In genomic region chr1:162072770-162073169, GRCh38 we compare ENCODE assay signal across 32 cellular contexts. TPM values are rescaled to one million over a fixed set of nuclear protein-coding genes. Genes with fewer than 3 reads are reported as not detected.
DNase-seq lines count a peak whose midpoint lies in the region; TF ChIP-seq lines count a peak whose summit lies in the region.
"Had no signal": no experiment of that assay in that cellular context is flagged by ENCODE, and none has a peak within 500 bp of the region (broad histone marks: within the 10 kb centered on the region; RNA-seq: fewer than 3 reads in every experiment).

No MANE protein-coding gene starts in this region.

- H3K9ac ChIP-seq in mammary epithelial cell (ENCODE audit: insufficient read depth, low read length) (no peak overlapping the region), liver (ENCODE audit: low read depth in 1 of 2, low read length in 2 of 2) (peak overlapping the region in 1 of 2 donors; percentile 19)

- no peak overlapping the region for H3K27ac ChIP-seq in breast epithelium
- H3K27ac ChIP-seq in mammary epithelial cell (ENCODE audit: insufficient read depth, low read depth, low read length) = no peak overlapping the region
- no peak overlapping the region for H3K27ac ChIP-seq in liver (ENCODE audit: low read depth in 1 of 2, low read length in 2 of 2)
- H3K27ac ChIP-seq: epithelial cell of prostate, psoas muscle, sigmoid colon, thyroid gland, uterus had no signal

- no peaks in the 10 kb centered on the region for H3K27me3 ChIP-seq in breast epithelium
- peaks cover 3% of the 10 kb centered on the region for H3K27me3 ChIP-seq in mammary epithelial cell (ENCODE audit: insufficient read depth, low read length)
- H3K27me3 ChIP-seq in liver (ENCODE audit: control insufficient read depth in 4 of 4, insufficient read depth in 4 of 4, low read length in 3 of 4) = no peaks in the 10 kb centered on the region
- H3K27me3 ChIP-seq: sigmoid colon, thyroid gland, uterus had no signal

- WGBS in mammary epithelial cell (ENCODE audit: low coverage, missing lambda C conversion rate) = 27% methylated on average over 2 of the region's 3 CpGs
- 25% methylated on average over 3 of the region's 3 CpGs for WGBS in liver

- TF ChIP-seq RAD21 in liver (IDR thresholded peaks at IDR 0.05) = peak; percentile 35 to 38

- no peaks in the 10 kb centered on the region for H4K20me1 ChIP-seq in mammary epithelial cell (ENCODE audit: insufficient read depth, low read length)

- peak overlapping the region in 2 of 3 donors; percentile 87 to 97 for H3K4me3 ChIP-seq in breast epithelium
- H3K4me3 ChIP-seq in mammary epithelial cell (replicated peaks in 1 of 3; ENCODE audit: insufficient read depth in 1 of 3, low read depth in 2 of 3, low read length in 3 of 3) = no peak overlapping the region
- H3K4me3 ChIP-seq in astrocyte of the cerebellum (ENCODE audit: low read depth, low read length) = peak overlapping the region; percentile 77
- H3K4me3 ChIP-seq in liver (ENCODE audit: low read depth in 1 of 3, low read length in 3 of 3) = peak overlapping the region in 2 of 3 donors; percentile 19 to 20
- H3K4me3 ChIP-seq: GM12878, MG63, psoas muscle, sigmoid colon, stomach, thyroid gland, uterus had no signal

- DNase-seq in breast epithelium (ENCODE audit: low spot score in 2 of 2) (no peak), mammary epithelial cell (no peak), astrocyte of the cerebellum (ENCODE audit: low read depth) (no peak), NCI-H446 (lab: John Stamatoyannopoulos, UW) (no peak), cortex of kidney (lab: John Stamatoyannopoulos, UW) (no peak), iPS-NIHi7 (ENCODE audit: extremely low spot score) (no peak)
- no peak for DNase-seq in activated effector memory CD4-positive, alpha-beta T cell treated with anti-CD3 and anti-CD28 coated beads, Interleukin-2, amount 50 U/mL, for 16 hours
- DNase-seq: activated CD4-positive, alpha-beta T cell treated with anti-CD3 and anti-CD28 coated beads, Interleukin-2, amount 50 U/mL, for 4 hours; activated naive CD4-positive, alpha-beta T cell treated with Interleukin-2 at 50 U/mL for 16 hours; activated T-cell treated with anti-CD3 and anti-CD28 coated beads, Interleukin-2, amount 50 U/mL, for 72 hours; CD4-positive, alpha-beta T cell; H7; hippocampal formation; immature natural killer cell; KBM-7; mesendoderm; MG63; NCI-H1417 treated with DMSO at 0.1 percent for 48 hours; nucleus accumbens; PC-3; psoas muscle; sigmoid colon; stimulated activated CD4-positive, alpha-beta T cell treated with anti-CD3 and anti-CD28 coated beads, Interleukin-12 subunit alpha, Interleukin-12 subunit beta, amount 100 ng/mL, for 4 hours; stimulated activated CD4-positive, alpha-beta T cell treated with anti-CD3 and anti-CD28 coated beads, Interleukin-2, amount 100 ng/mL, for 48 hours; stomach; T-helper 2 cell; thyroid gland; uterus had no signal

- BruUV-seq in mammary epithelial cell (replicated peaks; lab: Mats Ljungman, UMichigan) = no TSS peak

- in situ Hi-C loops in mammary epithelial cell (cut with MboI; ENCODE audit: low sequenced_read_pairs in 2 of 2) (no loop called here), astrocyte of the cerebellum (cut with HindIII; ENCODE audit: low sequenced_read_pairs) (no loop called here)

- TF ChIP-seq POLR2A in breast epithelium (IDR thresholded peaks at IDR 0.05) = no peak

- H2AFZ ChIP-seq in mammary epithelial cell (ENCODE audit: low read depth, low read length) = no peak overlapping the region

- H3K9me3 ChIP-seq in breast epithelium (peaks cover 0 to 6% of the 10 kb centered on the region in 2 donors), mammary epithelial cell (replicated peaks; ENCODE audit: insufficient read depth, low read length) (no peaks in the 10 kb centered on the region), liver (ENCODE audit: control insufficient read depth in 4 of 4, low read length in 3 of 4) (no peaks in the 10 kb centered on the region)
- H3K9me3 ChIP-seq: MG63, psoas muscle, sigmoid colon, thyroid gland, uterus had no signal

- TF ChIP-seq CTCF in breast epithelium (IDR thresholded peaks at IDR 0.05) (no peak), mammary epithelial cell (conservative IDR thresholded peaks at IDR 0.05 in 1 of 2, IDR thresholded peaks at IDR 0.05 in 1 of 2; ENCODE audit: extremely low read depth in 1 of 2, insufficient read depth in 1 of 2, low read depth in 1 of 2, low read length in 2 of 2) (no peak), astrocyte of the cerebellum (IDR thresholded peaks at IDR 0.05; ENCODE audit: low read depth, low read length, missing control alignments) (no peak), liver (IDR thresholded peaks at IDR 0.05; ENCODE audit: low read depth, low read length, missing input control) (no peak)

- CTCF ChIA-PET in mammary epithelial cell (lab: Charles Lee; ENCODE audit: low non-redundant PET) = no interaction called here

- intact Hi-C loops in breast epithelium (cut with DNase I; ENCODE audit: low total_unique reads) = no loop called here
- intact Hi-C loops in mammary epithelial cell (cut with micrococcal nuclease) = loop anchor here (5.0 kb wide), 1 partner anchor 65 kb away; no protein-coding TSS in a partner anchor

- dilution Hi-C loops in mammary epithelial cell (cut with HindIII; ENCODE audit: low sequenced_read_pairs) = no loop called here

- no peak overlapping the region for H3K4me2 ChIP-seq in mammary epithelial cell (ENCODE audit: insufficient read depth, low read depth, low read length)

- H3K4me1 ChIP-seq in breast epithelium (peaks cover 0 to 6% of the 10 kb centered on the region in 2 donors), mammary epithelial cell (ENCODE audit: insufficient read depth, low read length) (peaks cover 13% of the 10 kb centered on the region), liver (ENCODE audit: control insufficient read depth in 4 of 4, insufficient read depth in 4 of 4, low read length in 3 of 4) (peaks cover 3 to 28% (median 26%) of the 10 kb centered on the region in 4 donors)

- H3K36me3 ChIP-seq in breast epithelium (no peaks in the 10 kb centered on the region), mammary epithelial cell (ENCODE audit: insufficient read depth, low read length) (no peaks in the 10 kb centered on the region), liver (ENCODE audit: control insufficient read depth in 4 of 4, insufficient read depth in 3 of 4, low read depth in 1 of 4, low read length in 3 of 4) (no peaks in the 10 kb centered on the region)
- H3K36me3 ChIP-seq: MG63, sigmoid colon, thyroid gland, uterus had no signal

- H3K79me2 ChIP-seq in mammary epithelial cell (ENCODE audit: insufficient read depth, low read length) = no peaks in the 10 kb centered on the region

TF ChIP-seq in liver, 16 proteins besides CTCF, POLR2A, EP300 and RAD21 (continues in another document):
- TF ChIP-seq RXRA (IDR thresholded peaks at IDR 0.05) (peak; percentile 44 to 50), GABPA (IDR thresholded peaks at IDR 0.05 in 1 of 2, conservative IDR thresholded peaks at IDR 0.05 in 1 of 2) (no peak), HNF4A (conservative IDR thresholded peaks at IDR 0.05) (peak; percentile 54 to 57), FOXA1 (IDR thresholded peaks at IDR 0.05) (peak; percentile 27), HNF4G (IDR thresholded peaks at IDR 0.05) (no peak), EGR1 (IDR thresholded peaks at IDR 0.05; ENCODE audit: low read depth in 2 of 2) (no peak), MAX (IDR thresholded peaks at IDR 0.05) (no peak), FOXA2 (IDR thresholded peaks at IDR 0.05) (peak; percentile 38), JUND (IDR thresholded peaks at IDR 0.05) (peak in 1 of 2 donors; percentile 32), ATF3 (IDR thresholded peaks at IDR 0.05) (no peak), SP1 (IDR thresholded peaks at IDR 0.05) (no peak), NR2F2 (IDR thresholded peaks at IDR 0.05) (no peak), REST (IDR thresholded peaks at IDR 0.05) (no peak)

RNA-seq across cellular contexts. Expression of gene NOS1AP, which starts 3.3 kb away (rescaled TPM):
- total RNA-seq in breast epithelium (10 to 100 TPM in 2 of 3 donors, 1 to 10 TPM in 1; 2.2 to 17.6 (median 11.8) TPM), mammary epithelial cell (1 to 10 TPM in 1 of 2 donors, under 1 TPM in 1; 0.96 to 1.2 TPM), liver (10 to 100 TPM in 1 of 2 donors, 1 to 10 TPM in 1; 1.4 to 13.0 TPM)
- polyA plus RNA-seq in mammary epithelial cell (0.28 TPM), liver (1 to 10 TPM; 3.5 to 5.5 TPM)
- polyA minus RNA-seq in mammary epithelial cell = not detected
- total RNA-seq: CD4-positive, alpha-beta T cell had no signal
- polyA plus RNA-seq: immature natural killer cell had no signal

RNA-seq across cellular contexts. Expression of gene OLFML2B, which starts 49.1 kb away (rescaled TPM):
- total RNA-seq in breast epithelium = 1 to 10 TPM; 5.2 to 9.6 (median 7.3) TPM
- under 1 TPM in 1 of 2 donors, not detected in 1; 0.50 TPM for total RNA-seq in mammary epithelial cell
- 0.02 TPM for polyA plus RNA-seq in mammary epithelial cell
- polyA minus RNA-seq in mammary epithelial cell = not detected
- under 1 TPM; 0.65 to 0.84 TPM for total RNA-seq in liver
- polyA plus RNA-seq in liver = under 1 TPM; 0.54 to 0.82 TPM
- total RNA-seq: activated T-cell treated with anti-CD3 and anti-CD28 coated beads, Interleukin-2, amount 50 U/mL, for 72 hours; GM12878; NCI-H460 had no signal
- polyA plus RNA-seq: GM12878, immature natural killer cell had no signal

Comparison
In these comparisons a context has a peak if more than half of its experiments do, and no peak if none do; other contexts are left out.
1. H3K4me3 ChIP-seq: peak in breast epithelium (2 of 3), astrocyte of the cerebellum (single experiment) and liver (2 of 3); none in mammary epithelial cell (0 of 3).